In genomic region chr22:25057013-25057881, GRCh38 we compare ENCODE assay signal across 9 cellular contexts.
A peak's percentile ranks its signal among the peaks of the same experiment; 100 is the strongest.
DNase-seq lines count a peak whose midpoint lies in the region; ATAC-seq, FAIRE-seq and TF ChIP-seq lines count a peak whose summit lies in the region.
"Had no signal": no experiment of that assay in that cellular context is flagged by ENCODE, and none has a peak within 500 bp of the region (broad histone marks: within the 10 kb centered on the region; RNA-seq: fewer than 3 reads in every experiment).

No MANE protein-coding gene starts in this region.

- DNase-seq in DMS114 treated with DMSO at 0.1 percent for 48 hours (lab: John Stamatoyannopoulos, UW; ENCODE audit: unreplicated experiment) (peak; percentile 23), HTR-8/SVneo (ENCODE audit: insufficient read length, low spot score) (peak; percentile 59), RPMI8226 (peak; percentile 73), germinal center (ENCODE audit: low spot score) (peak; percentile 60), prostate gland (ENCODE audit: low spot score) (peak; percentile 58), cerebellar nuclear complex (lab: John Stamatoyannopoulos, UW) (no peak)
- DNase-seq in activated effector memory CD4-positive, alpha-beta T cell treated with Interleukin-2 at 50 U/mL for 16 hours, result peak; percentile 63

- no peaks in the 10 kb centered on the region for H3K36me3 ChIP-seq in prostate gland

- no peak for TF ChIP-seq POLR2A in prostate gland (IDR thresholded peaks at IDR 0.05)

- no peaks in the 10 kb centered on the region for H3K9me3 ChIP-seq in prostate gland

- no peaks in the 10 kb centered on the region for H3K4me1 ChIP-seq in prostate gland (replicated peaks)

- intact Hi-C loops in prostate gland (cut with DNase I), result no loop called here

- TF ChIP-seq CTCF in prostate gland (IDR thresholded peaks at IDR 0.05), result peak; percentile 59 to 86 (median 70)

- H3K27me3 ChIP-seq in prostate gland (replicated peaks; ENCODE audit: insufficient read depth), result no peaks in the 10 kb centered on the region

- no peak overlapping the region for H3K4me3 ChIP-seq in prostate gland
- H3K4me3 ChIP-seq: SK-N-MC had no signal

- no peak for ATAC-seq in GM21367 (IDR thresholded peaks at IDR 0.05; ENCODE audit: unreplicated experiment)

- no peak for FAIRE-seq in HTR-8/SVneo (lab: Jason Lieb, UNC)

- WGBS in prostate gland, result 31% methylated on average over 23 of the region's 23 CpGs

- no peak overlapping the region for H3K27ac ChIP-seq in prostate gland
- H3K27ac ChIP-seq: SK-N-MC had no signal

Comparison
In these comparisons a context has a peak if more than half of its experiments do, and no peak if none do; other contexts are left out.
1. DNase-seq: peak in DMS114 treated with DMSO at 0.1 percent for 48 hours (single experiment), HTR-8/SVneo (single experiment), RPMI8226 (single experiment), activated effector memory CD4-positive, alpha-beta T cell treated with Interleukin-2 at 50 U/mL for 16 hours (single experiment), germinal center (single experiment) and prostate gland (single experiment); none in cerebellar nuclear complex (0 of 2).